24 cellular contexts compared by ENCODE assay signal in genomic region chr4:61375316-61375715, GRCh38.
DNase-seq lines count a peak whose midpoint lies in the region; ATAC-seq, FAIRE-seq and TF ChIP-seq lines count a peak whose summit lies in the region.
"Had no signal": no experiment of that assay in that cellular context is flagged by ENCODE, and none has a peak within 500 bp of the region (broad histone marks: within the 10 kb centered on the region; RNA-seq: fewer than 3 reads in every experiment).

No MANE protein-coding gene starts in this region.

- no peaks in the 10 kb centered on the region for H3K9me3 Mint-ChIP-seq in astrocyte (ENCODE audit: unreplicated experiment)
- H3K9me3 Mint-ChIP-seq: activated naive CD8-positive, alpha-beta T cell treated with anti-CD3 and anti-CD28 coated beads, Interleukin-2, amount 10 ng/mL, durations not matched to agents 7 days and 5 days had no signal

- TF ChIP-seq CTCF in left ventricle myocardium inferior (IDR thresholded peaks at IDR 0.05; ENCODE audit: borderline replicate concordance) (no peak), astrocyte (IDR thresholded peaks at IDR 0.05; ENCODE audit: insufficient read depth, low read depth, low read length) (no peak), foreskin keratinocyte (conservative IDR thresholded peaks at IDR 0.05) (no peak), tibial artery (IDR thresholded peaks at IDR 0.05) (no peak), SK-N-SH (IDR thresholded peaks at IDR 0.05) (no peak), esophagus muscularis mucosa (IDR thresholded peaks at IDR 0.05) (no peak)

- H3K4me1 ChIP-seq in left ventricle myocardium inferior, result peaks cover 19% of the 10 kb centered on the region
- H3K4me1 ChIP-seq in right cardiac atrium (ENCODE audit: control insufficient read depth, insufficient read depth, low read length), result no peaks in the 10 kb centered on the region
- peaks cover 20% of the 10 kb centered on the region for H3K4me1 ChIP-seq in astrocyte (ENCODE audit: insufficient read depth, low read length)
- H3K4me1 ChIP-seq in foreskin keratinocyte, result peaks cover 28% of the 10 kb centered on the region
- H3K4me1 ChIP-seq in tibial artery, result peaks cover 0 to 43% (median 8%) of the 10 kb centered on the region in 4 donors
- H3K4me1 ChIP-seq in SK-N-SH (ENCODE audit: control insufficient read depth in 1 of 2, insufficient read depth in 2 of 2, low read depth in 1 of 2, low read length in 1 of 2), result no peaks in the 10 kb centered on the region
- peaks cover 0 to 6% (median 0%) of the 10 kb centered on the region in 4 donors for H3K4me1 ChIP-seq in esophagus muscularis mucosa
- H3K4me1 ChIP-seq: colonic mucosa had no signal

- H4K20me1 ChIP-seq in astrocyte (ENCODE audit: insufficient read depth, low read length) (no peaks in the 10 kb centered on the region), SK-N-SH (ENCODE audit: insufficient read depth) (no peaks in the 10 kb centered on the region)

- no peak overlapping the region for H2AFZ ChIP-seq in astrocyte (ENCODE audit: low read depth, low read length)
- H2AFZ ChIP-seq in SK-N-SH (ENCODE audit: low read depth), result no peak overlapping the region

- no peak for TF ChIP-seq POLR2A in esophagus muscularis mucosa (IDR thresholded peaks at IDR 0.05; ENCODE audit: low read depth)

- 59% methylated on average over 2 of the region's 2 CpGs for WGBS in right cardiac atrium
- whole genome bisulfite sequencing in SK-N-SH (ENCODE audit: low lambda C conversion rate), result 29% methylated on average over 2 of the region's 2 CpGs
- 76% methylated on average over 2 of the region's 2 CpGs for WGBS in esophagus muscularis mucosa

- peaks cover 13% of the 10 kb centered on the region for H3K9me3 ChIP-seq in left ventricle myocardium inferior (replicated peaks)
- no peaks in the 10 kb centered on the region for H3K9me3 ChIP-seq in right cardiac atrium (ENCODE audit: control insufficient read depth, low read length)
- H3K9me3 ChIP-seq in astrocyte (ENCODE audit: insufficient read depth, low read depth, low read length), result no peaks in the 10 kb centered on the region
- H3K9me3 ChIP-seq in tibial artery, result no peaks in the 10 kb centered on the region
- H3K9me3 ChIP-seq in SK-N-SH, result no peaks in the 10 kb centered on the region
- peaks cover 0 to 11% (median 3%) of the 10 kb centered on the region in 4 donors for H3K9me3 ChIP-seq in esophagus muscularis mucosa
- H3K9me3 ChIP-seq: colonic mucosa, neutrophil had no signal

- no peak for ATAC-seq in right cardiac atrium
- peak; percentile 92 for ATAC-seq in foreskin keratinocyte
- ATAC-seq in GM18517 (IDR thresholded peaks at IDR 0.05; ENCODE audit: unreplicated experiment), result no peak
- ATAC-seq: activated CD4-positive, CD25-positive, alpha-beta regulatory T cell treated with anti-CD3 and anti-CD28 coated beads, Interleukin-2, amount 50 U/mL, for 24 hours; effector memory CD8-positive, alpha-beta T cell; HepG2 had no signal

- intact Hi-C loops in left ventricle myocardium inferior (cut with micrococcal nuclease) (no loop called here), right cardiac atrium (cut with DNase I) (no loop called here), tibial artery (cut with DNase I; ENCODE audit: low total_unique reads) (loop anchor here (10.0 kb wide), 1 partner anchor 171 kb away; the partner anchor contains the start of gene ADGRL3), esophagus muscularis mucosa (cut with DNase I) (no loop called here)

- H3K27ac Mint-ChIP-seq in astrocyte (ENCODE audit: unreplicated experiment), result peak overlapping the region; percentile 83
- H3K27ac Mint-ChIP-seq: activated CD4-positive, alpha-beta memory T cell treated with anti-CD3 and anti-CD28 coated beads for 36 hours; activated naive CD8-positive, alpha-beta T cell treated with anti-CD3 and anti-CD28 coated beads, Interleukin-2, amount 10 ng/mL, durations not matched to agents 7 days and 5 days; B cell; CD8-positive, alpha-beta memory T cell; effector memory CD8-positive, alpha-beta T cell had no signal

- no peak overlapping the region for H3K4me3 Mint-ChIP-seq in astrocyte (ENCODE audit: unreplicated experiment)
- H3K4me3 Mint-ChIP-seq: activated CD4-positive, alpha-beta memory T cell treated with anti-CD3 and anti-CD28 coated beads for 36 hours; activated naive CD8-positive, alpha-beta T cell treated with anti-CD3 and anti-CD28 coated beads, Interleukin-2, amount 10 ng/mL, durations not matched to agents 7 days and 5 days; B cell; CD8-positive, alpha-beta memory T cell; effector memory CD8-positive, alpha-beta T cell had no signal

- H3K9ac ChIP-seq in astrocyte (ENCODE audit: low read length) (no peak overlapping the region), SK-N-SH (no peak overlapping the region)

- H3K27me3 ChIP-seq in left ventricle myocardium inferior (ENCODE audit: low read depth) (no peaks in the 10 kb centered on the region), right cardiac atrium (ENCODE audit: control insufficient read depth, insufficient read depth) (no peaks in the 10 kb centered on the region), astrocyte (ENCODE audit: insufficient read depth, low read length) (no peaks in the 10 kb centered on the region), foreskin keratinocyte (no peaks in the 10 kb centered on the region), tibial artery (no peaks in the 10 kb centered on the region), SK-N-SH (ENCODE audit: insufficient read depth) (no peaks in the 10 kb centered on the region), esophagus muscularis mucosa (no peaks in the 10 kb centered on the region)
- H3K27me3 ChIP-seq: colonic mucosa, neutrophil had no signal

- peaks cover 22% of the 10 kb centered on the region for H3K4me1 Mint-ChIP-seq in astrocyte (ENCODE audit: low read depth, unreplicated experiment)
- H3K4me1 Mint-ChIP-seq: activated naive CD8-positive, alpha-beta T cell treated with anti-CD3 and anti-CD28 coated beads, Interleukin-2, amount 10 ng/mL, durations not matched to agents 7 days and 5 days; B cell; CD8-positive, alpha-beta memory T cell had no signal

- H3K4me3 ChIP-seq in left ventricle myocardium inferior (no peak overlapping the region), right cardiac atrium (ENCODE audit: low read length) (no peak overlapping the region), astrocyte (ENCODE audit: insufficient read depth, low read depth, low read length) (no peak overlapping the region), tibial artery (no peak overlapping the region), SK-N-SH (ENCODE audit: low read depth in 2 of 2, low read length in 1 of 2) (no peak overlapping the region), esophagus muscularis mucosa (no peak overlapping the region)
- H3K4me3 ChIP-seq: colonic mucosa had no signal

- H3K27ac ChIP-seq in left ventricle myocardium inferior (replicated peaks) (peak overlapping the region; percentile 33), right cardiac atrium (ENCODE audit: low read length) (no peak overlapping the region), astrocyte (ENCODE audit: low read depth, low read length) (no peak overlapping the region), foreskin keratinocyte (no peak overlapping the region), tibial artery (peak overlapping the region; percentile 54 to 56), SK-N-SH (ENCODE audit: low read depth in 2 of 2, low read length in 1 of 2) (no peak overlapping the region), esophagus muscularis mucosa (replicated peaks in 1 of 4) (no peak overlapping the region)
- H3K27ac ChIP-seq: colonic mucosa, neutrophil had no signal

- no peaks in the 10 kb centered on the region for H3K9me2 ChIP-seq in SK-N-SH

- POLR2A ChIA-PET in SK-N-SH (lab: Yijun Ruan, JAX), result no interaction called here

- CTCF ChIA-PET in SK-N-SH (lab: Yijun Ruan, JAX), result no interaction called here

- FAIRE-seq in astrocyte (lab: Jason Lieb, UNC), result no peak
- FAIRE-seq: HepG2 had no signal

- H3K36me3 Mint-ChIP-seq in astrocyte (ENCODE audit: low read depth, unreplicated experiment), result no peaks in the 10 kb centered on the region
- H3K36me3 Mint-ChIP-seq: activated CD4-positive, alpha-beta memory T cell treated with anti-CD3 and anti-CD28 coated beads for 36 hours; activated naive CD8-positive, alpha-beta T cell treated with anti-CD3 and anti-CD28 coated beads, Interleukin-2, amount 10 ng/mL, durations not matched to agents 7 days and 5 days; CD8-positive, alpha-beta memory T cell had no signal

- H3K4me2 ChIP-seq in astrocyte (ENCODE audit: low read length) (peak overlapping the region; percentile 19), SK-N-SH (no peak overlapping the region)

- H3F3A ChIP-seq in SK-N-SH (replicated peaks; ENCODE audit: insufficient read depth), result no peaks in the 10 kb centered on the region

- no peak for TF ChIP-seq RAD21 in SK-N-SH (IDR thresholded peaks at IDR 0.05; ENCODE audit: low read length)

- TF ChIP-seq EP300 in SK-N-SH (IDR thresholded peaks at IDR 0.05; ENCODE audit: borderline replicate concordance in 1 of 2, low read depth in 1 of 2, low read length in 1 of 2) (no peak), esophagus muscularis mucosa (IDR thresholded peaks at IDR 0.05) (no peak)

- H3K36me3 ChIP-seq in left ventricle myocardium inferior (no peaks in the 10 kb centered on the region), astrocyte (ENCODE audit: insufficient read depth, low read length) (no peaks in the 10 kb centered on the region), tibial artery (no peaks in the 10 kb centered on the region), SK-N-SH (replicated peaks in 1 of 2; ENCODE audit: control insufficient read depth in 1 of 2, insufficient read depth in 2 of 2, low read length in 1 of 2) (no peaks in the 10 kb centered on the region), esophagus muscularis mucosa (no peaks in the 10 kb centered on the region)
- H3K36me3 ChIP-seq: colonic mucosa, neutrophil had no signal

- H3K79me2 ChIP-seq in astrocyte (ENCODE audit: insufficient read depth, low read length) (no peaks in the 10 kb centered on the region), SK-N-SH (ENCODE audit: insufficient read depth) (no peaks in the 10 kb centered on the region)

- H3K27me3 Mint-ChIP-seq in astrocyte (ENCODE audit: low read depth, unreplicated experiment), result no peaks in the 10 kb centered on the region
- H3K27me3 Mint-ChIP-seq: activated CD4-positive, alpha-beta memory T cell treated with anti-CD3 and anti-CD28 coated beads for 36 hours; activated naive CD8-positive, alpha-beta T cell treated with anti-CD3 and anti-CD28 coated beads, Interleukin-2, amount 10 ng/mL, durations not matched to agents 7 days and 5 days; B cell; CD8-positive, alpha-beta memory T cell; effector memory CD8-positive, alpha-beta T cell had no signal

- DNase-seq in left ventricle myocardium inferior (no peak), right cardiac atrium (no peak), astrocyte (ENCODE audit: low read depth) (peak; percentile 27), foreskin keratinocyte (peak; percentile 20 to 61), tibial artery (no peak), SK-N-SH (no peak), esophagus muscularis mucosa (ENCODE audit: extremely low spot score) (no peak)
- DNase-seq: activated CD4-positive, alpha-beta memory T cell treated with anti-CD3 and anti-CD28 coated beads for 36 hours; activated naive CD8-positive, alpha-beta T cell treated with anti-CD3 and anti-CD28 coated beads, Interleukin-2, amount 10 ng/mL, durations not matched to agents 7 days and 5 days; CD8-positive, alpha-beta memory T cell; colonic mucosa; effector memory CD8-positive, alpha-beta T cell; GDM1; mesenchymal stem cell; NCI-H1105; NCI-H1930; SHP77; substantia nigra; SW 1271 had no signal

TF ChIP-seq in SK-N-SH, 30 proteins besides CTCF, POLR2A, EP300 and RAD21 (continues in another document):
- no peak for TF ChIP-seq RCOR1 (IDR thresholded peaks at IDR 0.05; ENCODE audit: low read length)

Comparison
In these comparisons a context has a peak if more than half of its experiments do, and no peak if none do; other contexts are left out.
1. H3K27ac ChIP-seq: peak in left ventricle myocardium inferior (single experiment) and tibial artery (2 of 2); none in right cardiac atrium (single experiment), astrocyte (single experiment), foreskin keratinocyte (single experiment), SK-N-SH (0 of 2) and esophagus muscularis mucosa (0 of 4).
2. DNase-seq: peak in astrocyte (single experiment) and foreskin keratinocyte (2 of 2); none in left ventricle myocardium inferior (single experiment), right cardiac atrium (0 of 3), tibial artery (0 of 2), SK-N-SH (single experiment) and esophagus muscularis mucosa (single experiment).